19 cellular contexts compared by ENCODE assay signal in the genomic region with DNA sequence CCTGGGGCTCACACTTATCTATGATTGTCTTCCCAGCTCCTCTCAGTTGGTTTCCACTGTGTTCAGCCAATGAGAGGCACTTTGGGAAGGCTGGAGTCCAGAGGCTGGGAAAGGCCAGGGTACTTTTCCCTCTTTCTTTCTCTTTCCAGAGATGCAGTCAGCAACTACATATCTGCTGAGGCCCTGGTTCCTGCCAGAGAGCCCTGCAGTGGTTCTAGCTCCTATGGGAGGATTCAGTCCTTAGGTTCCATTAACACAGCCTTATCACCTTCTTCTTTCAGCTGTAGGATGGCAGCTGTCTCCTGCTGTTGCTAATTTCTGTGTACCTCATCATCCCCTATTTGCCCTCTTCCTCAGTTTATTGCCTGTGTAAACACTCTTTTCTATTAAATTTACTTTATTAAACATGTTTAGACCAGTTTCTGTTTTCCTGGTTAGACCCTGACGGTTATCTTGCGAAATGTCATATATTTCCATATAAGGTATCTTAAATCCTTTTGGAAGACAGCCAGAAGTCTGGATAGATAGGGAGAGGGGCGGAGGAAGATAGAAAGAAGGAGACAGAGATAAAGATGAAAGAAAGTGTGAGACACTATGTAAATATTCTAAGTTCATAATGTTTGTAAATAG.
DNase-seq lines count a peak whose midpoint lies in the region; ATAC-seq lines count a peak whose summit lies in the region.
"Had no signal": no experiment of that assay in that cellular context is flagged by ENCODE, and none has a peak within 500 bp of the region (broad histone marks: within the 10 kb centered on the region; RNA-seq: fewer than 3 reads in every experiment).

No MANE protein-coding gene starts in this region.

- 80% methylated on average over 1 of the region's 3 CpGs for WGBS in mesenchymal stem cell

- H2AFZ ChIP-seq in mesenchymal stem cell (ENCODE audit: low read depth, low read length): no peak overlapping the region

- no peaks in the 10 kb centered on the region for H3K4me1 ChIP-seq in mesenchymal stem cell (ENCODE audit: control insufficient read depth, insufficient read depth, low read depth, low read length)

- peak overlapping the region; percentile 18 to 63 for H2BK12ac ChIP-seq in mesenchymal stem cell (ENCODE audit: low read length in 2 of 2)

- H3K27me3 ChIP-seq in mesenchymal stem cell (ENCODE audit: control insufficient read depth in 1 of 2, insufficient read depth in 1 of 2, low read length in 2 of 2): no peaks in the 10 kb centered on the region
- H3K27me3 ChIP-seq: heart right ventricle had no signal

- no peak overlapping the region for H2BK15ac ChIP-seq in mesenchymal stem cell (ENCODE audit: low read depth, poor library complexity, severe bottlenecking)

- no peak overlapping the region for H2BK5ac ChIP-seq in mesenchymal stem cell (ENCODE audit: low read depth, low read length, poor library complexity, severe bottlenecking)

- H3K4ac ChIP-seq in mesenchymal stem cell (ENCODE audit: low read depth in 1 of 2, low read length in 2 of 2): no peak overlapping the region

- no peak overlapping the region for H4K91ac ChIP-seq in mesenchymal stem cell (ENCODE audit: low read length)

- H3K27ac ChIP-seq in mesenchymal stem cell (ENCODE audit: low read length, poor library complexity, severe bottlenecking): no peak overlapping the region
- H3K27ac ChIP-seq: heart right ventricle had no signal

- no peak overlapping the region for H3K18ac ChIP-seq in mesenchymal stem cell (ENCODE audit: low read depth in 1 of 2, low read length in 2 of 2)

- no peaks in the 10 kb centered on the region for H3K36me3 ChIP-seq in mesenchymal stem cell (ENCODE audit: control insufficient read depth in 1 of 2, insufficient read depth in 2 of 2, low read depth in 1 of 2, low read length in 2 of 2)
- H3K36me3 ChIP-seq: heart right ventricle had no signal

- no peak overlapping the region for H4K8ac ChIP-seq in mesenchymal stem cell (ENCODE audit: low read length)

- H3K14ac ChIP-seq in mesenchymal stem cell (ENCODE audit: low read length in 2 of 2): no peak overlapping the region

- no peaks in the 10 kb centered on the region for H3K9me3 ChIP-seq in mesenchymal stem cell (ENCODE audit: control insufficient read depth, low read length)
- H3K9me3 ChIP-seq: heart right ventricle had no signal

- no peak overlapping the region for H2BK120ac ChIP-seq in mesenchymal stem cell (ENCODE audit: low read depth, low read length)

- no peak overlapping the region for H3K4me3 ChIP-seq in mesenchymal stem cell (ENCODE audit: insufficient read depth in 1 of 2, low read depth in 1 of 2, low read length in 2 of 2)
- H3K4me3 ChIP-seq: heart right ventricle, lung had no signal

- H3K4me2 ChIP-seq in mesenchymal stem cell (ENCODE audit: low read length, poor library complexity, severe bottlenecking): no peak overlapping the region

- no peak overlapping the region for H3K23ac ChIP-seq in mesenchymal stem cell (ENCODE audit: low read length in 2 of 2)

- H2AK5ac ChIP-seq in mesenchymal stem cell (ENCODE audit: low read length, severe bottlenecking): no peak overlapping the region

- no peaks in the 10 kb centered on the region for H3K79me1 ChIP-seq in mesenchymal stem cell (replicated peaks; ENCODE audit: low read length, poor library complexity, severe bottlenecking)

- no peak overlapping the region for H3K9ac ChIP-seq in mesenchymal stem cell (ENCODE audit: low read length)

- ATAC-seq in GM21723 (IDR thresholded peaks at IDR 0.05; ENCODE audit: unreplicated experiment): no peak
- no peak for ATAC-seq in HG03520 (IDR thresholded peaks at IDR 0.05; ENCODE audit: unreplicated experiment)
- ATAC-seq: heart right ventricle; stimulated activated naive CD8-positive, alpha-beta T cell treated with anti-CD3 and anti-CD28 coated beads, Interleukin-15, Interleukin-2, amounts not matched to agents 100 U/mL and 50 U/mL, for 24 hours had no signal

- DNase-seq in DMS53 (lab: John Stamatoyannopoulos, UW) (peak; percentile 82), LoVo (ENCODE audit: low spot score) (peak; percentile 8), amniotic epithelial cell (ENCODE audit: low read depth) (peak; percentile 75), mesenchymal stem cell (no peak), HCEC 1CT (no peak)
- no peak for DNase-seq in stimulated activated CD4-positive, alpha-beta T cell treated with anti-CD3 and anti-CD28 coated beads, Interleukin-1b, Interleukin-23, amount 100 ng/mL, for 48 hours
- DNase-seq: activated CD4-positive, alpha-beta memory T cell treated with anti-CD3 and anti-CD28 coated beads for 36 hours; aorta; effector CD8-positive, alpha-beta T cell; heart right ventricle; MM.1S; naive B cell; NCI-H1694; NCI-H510A treated with DMSO at 0.1 percent for 48 hours; SHP77 treated with DMSO at 0.1 percent for 48 hours; stimulated activated naive CD8-positive, alpha-beta T cell treated with anti-CD3 and anti-CD28 coated beads, Interleukin-15, Interleukin-2, amounts not matched to agents 100 U/mL and 50 U/mL, for 24 hours had no signal

Comparison
In these comparisons a context has a peak if more than half of its experiments do, and no peak if none do; other contexts are left out.
1. DNase-seq: peak in DMS53 (single experiment), LoVo (single experiment) and amniotic epithelial cell (single experiment); none in mesenchymal stem cell (single experiment), stimulated activated CD4-positive, alpha-beta T cell treated with anti-CD3 and anti-CD28 coated beads, Interleukin-1b, Interleukin-23, amount 100 ng/mL, for 48 hours (single experiment) and HCEC 1CT (single experiment).